ENCODE assay signal across 31 cellular contexts in the genomic region with DNA sequence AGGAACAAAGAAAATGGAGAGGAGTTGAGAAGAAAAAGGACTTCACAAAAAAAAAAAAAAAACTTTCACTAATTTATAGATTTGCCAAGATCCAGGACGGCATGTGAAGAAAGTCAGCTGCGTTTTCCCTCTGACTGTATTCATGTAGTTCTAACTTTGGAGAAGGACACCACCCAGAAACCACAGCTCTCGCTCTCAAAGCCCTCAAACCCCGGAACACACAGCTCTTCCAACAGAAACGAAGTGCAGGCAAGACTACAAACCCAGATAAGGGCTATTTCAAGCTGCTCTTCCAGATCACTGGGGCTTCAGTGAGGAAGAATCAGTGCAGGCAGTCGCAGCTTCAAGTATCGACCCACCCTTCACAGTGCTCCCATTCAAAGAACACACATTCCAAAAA. TPM values are rescaled to one million over a fixed set of nuclear protein-coding genes. Genes with fewer than 3 reads are reported as not detected.
"Had no signal": no experiment of that assay in that cellular context is flagged by ENCODE, and none has a peak within 500 bp of the region (broad histone marks: within the 10 kb centered on the region; RNA-seq: fewer than 3 reads in every experiment).

No MANE protein-coding gene starts in this region.

- H3K4me1 ChIP-seq: colonic mucosa, foreskin keratinocyte, heart right ventricle, lower lobe of right lung, sigmoid colon, stomach, suprapubic skin, tibial nerve had no signal

- H3K4me3 ChIP-seq: colonic mucosa, dorsolateral prefrontal cortex, heart right ventricle, lower lobe of right lung, ovary, sigmoid colon, stomach, suprapubic skin, tibial nerve had no signal

- FAIRE-seq: bronchial epithelial cell, small intestine had no signal

- H3K27ac ChIP-seq: colonic mucosa, dorsolateral prefrontal cortex, foreskin keratinocyte, heart right ventricle, lower lobe of right lung, ovary, sigmoid colon, stomach, suprapubic skin, tibial nerve had no signal

- ATAC-seq: activated CD8-positive, alpha-beta T cell treated with anti-CD3 and anti-CD28 coated beads for 36 hours; activated T-cell treated with anti-CD3 and anti-CD28 coated beads, Interleukin-2, amount 50 U/mL, for 4 hours; activated T-helper 17 cell treated with anti-CD3 and anti-CD28 coated beads, Interleukin-2, amount 50 U/mL, for 72 hours; foreskin keratinocyte; heart right ventricle; left lobe of liver; lower lobe of right lung; stimulated activated naive B cell treated with anti-CD40 and anti-IgM and Interleukin-4, amounts not matched to agents 10 μg/mL and 1 μg/mL and 100 μg/mL, for 72 hours; T-helper 17 cell had no signal

- DNase-seq: activated B cell treated with CpG ODN at 0.5 μM for 24 hours; activated CD4-positive, alpha-beta T cell treated with anti-CD3 and anti-CD28 coated beads, Interleukin-2, amount 50 U/mL, for 1 hour; activated CD8-positive, alpha-beta T cell treated with anti-CD3 and anti-CD28 coated beads for 36 hours; activated gamma-delta T cell treated with Interleukin-2 at 50 U/mL for 16 hours; activated naive CD4-positive, alpha-beta T cell treated with anti-CD3 and anti-CD28 coated beads, Interleukin-2, amount 50 U/mL, for 16 hours; activated T-cell treated with anti-CD3 and anti-CD28 coated beads, Interleukin-2, amount 50 U/mL, for 4 hours; cerebellar nuclear complex; colonic mucosa; dorsolateral prefrontal cortex; effector memory CD4-positive, alpha-beta T cell; foreskin keratinocyte; heart right ventricle; kidney glomerular epithelial cell; lower lobe of right lung; naive B cell; nephron progenitor cell; ovary; sigmoid colon; small intestine; stimulated activated CD4-positive, alpha-beta T cell treated with anti-CD3 and anti-CD28 coated beads, Interleukin-1b, Interleukin-23, amount 100 ng/mL, for 48 hours; stimulated activated CD4-positive, alpha-beta T cell treated with anti-CD3 and anti-CD28 coated beads, Interleukin-4, amount 100 ng/mL, for 4 hours; stimulated activated naive B cell treated with anti-CD40 and anti-IgM and Interleukin-4, amounts not matched to agents 10 μg/mL and 1 μg/mL and 100 μg/mL, for 72 hours; stomach; SW 1271; T-helper 17 cell; T1000 had no signal

- H3K36me3 ChIP-seq: colonic mucosa, heart right ventricle, lower lobe of right lung, ovary, sigmoid colon, stomach, suprapubic skin, tibial nerve had no signal

- H3K27me3 ChIP-seq: colonic mucosa, ovary, sigmoid colon, suprapubic skin, tibial nerve had no signal

RNA-seq across cellular contexts. Expression of a gene that starts 13.2 kb away (rescaled TPM):
- polyA plus RNA-seq: foreskin keratinocyte, heart right ventricle, ovary had no signal
